21 cellular contexts compared by ENCODE assay signal in genomic region chr6:134238006-134238405, GRCh38.
DNase-seq lines count a peak whose midpoint lies in the region; ATAC-seq and TF ChIP-seq lines count a peak whose summit lies in the region.
"Had no signal": no experiment of that assay in that cellular context is flagged by ENCODE, and none has a peak within 500 bp of the region (broad histone marks: within the 10 kb centered on the region; RNA-seq: fewer than 3 reads in every experiment).

No MANE protein-coding gene starts in this region.

- WGBS in right cardiac atrium = 64% methylated on average over 2 of the region's 2 CpGs

- peaks cover 3% of the 10 kb centered on the region for H3K9me3 Mint-ChIP-seq in activated B cell treated with CpG ODN at 0.5 μM for 24 hours

- intact Hi-C loops in left ventricle myocardium inferior (cut with micrococcal nuclease) (no loop called here), right cardiac atrium (cut with DNase I) (no loop called here), activated B cell treated with CpG ODN at 0.5 μM for 24 hours (cut with micrococcal nuclease) (loop anchor here (5.0 to 10.0 kb wide), 3 partner anchors 819 to 1873 kb away; partner anchors contain the start of gene AHI1)

- H3K4me3 Mint-ChIP-seq in activated B cell treated with CpG ODN at 0.5 μM for 24 hours = no peak overlapping the region
- H3K4me3 Mint-ChIP-seq: CD4-positive, CD25-positive, alpha-beta regulatory T cell had no signal

- H3K36me3 ChIP-seq in left ventricle myocardium inferior (no peaks in the 10 kb centered on the region), parathyroid adenoma (ENCODE audit: control insufficient read depth, insufficient read depth, low read length) (no peaks in the 10 kb centered on the region)
- H3K36me3 ChIP-seq: BE2C had no signal

- in situ Hi-C loops in G401 (cut with HindIII; ENCODE audit: low sequenced_read_pairs) = no loop called here

- H3K27me3 ChIP-seq in left ventricle myocardium inferior (ENCODE audit: low read depth) = no peaks in the 10 kb centered on the region
- H3K27me3 ChIP-seq in right cardiac atrium (ENCODE audit: control insufficient read depth, insufficient read depth) = no peaks in the 10 kb centered on the region
- no peaks in the 10 kb centered on the region for H3K27me3 ChIP-seq in parathyroid adenoma (ENCODE audit: control insufficient read depth, insufficient read depth, low read length)
- H3K27me3 ChIP-seq: BE2C had no signal

- H3K79me2 ChIP-seq in parathyroid adenoma = peaks cover 22% of the 10 kb centered on the region

- H3K4me2 ChIP-seq in parathyroid adenoma (ENCODE audit: low read length) = peak overlapping the region; percentile 50

- CTCF ChIA-PET in activated B cell treated with CpG ODN at 0.5 μM for 24 hours (lab: Charles Lee) = no interaction called here

- H3K27ac ChIP-seq in left ventricle myocardium inferior (replicated peaks) (peak overlapping the region; percentile 62), right cardiac atrium (ENCODE audit: low read length) (no peak overlapping the region), parathyroid adenoma (peak overlapping the region; percentile 92)

- no peak for TF ChIP-seq CTCF in left ventricle myocardium inferior (IDR thresholded peaks at IDR 0.05; ENCODE audit: borderline replicate concordance)
- no peak for TF ChIP-seq CTCF in activated B cell treated with CpG ODN at 0.5 μM for 24 hours (IDR thresholded peaks at IDR 0.05)
- TF ChIP-seq CTCF in parathyroid adenoma (IDR thresholded peaks at IDR 0.05) = no peak

- H3K27me3 Mint-ChIP-seq in activated B cell treated with CpG ODN at 0.5 μM for 24 hours = no peaks in the 10 kb centered on the region
- H3K27me3 Mint-ChIP-seq: CD4-positive, CD25-positive, alpha-beta regulatory T cell had no signal

- peaks cover 20% of the 10 kb centered on the region for H3K4me1 ChIP-seq in left ventricle myocardium inferior
- no peaks in the 10 kb centered on the region for H3K4me1 ChIP-seq in right cardiac atrium (ENCODE audit: control insufficient read depth, insufficient read depth, low read length)
- H3K4me1 ChIP-seq in parathyroid adenoma = peaks cover 38% of the 10 kb centered on the region

- no peak overlapping the region for H2AFZ ChIP-seq in parathyroid adenoma

- no peak overlapping the region for H3K4me3 ChIP-seq in left ventricle myocardium inferior
- no peak overlapping the region for H3K4me3 ChIP-seq in right cardiac atrium (ENCODE audit: low read length)
- peak overlapping the region; percentile 41 for H3K4me3 ChIP-seq in parathyroid adenoma (ENCODE audit: low read depth, low read length)

- peak overlapping the region; percentile 30 for H3K27ac Mint-ChIP-seq in activated B cell treated with CpG ODN at 0.5 μM for 24 hours

- POLR2A ChIA-PET in activated B cell treated with CpG ODN at 0.5 μM for 24 hours (lab: Charles Lee) = no interaction called here

- peak; percentile 20 for DNase-seq in NCI-H146 (lab: John Stamatoyannopoulos, UW)
- no peak for DNase-seq in NCI-H146 treated with DMSO at 0.1 percent for 48 hours (lab: John Stamatoyannopoulos, UW; ENCODE audit: unreplicated experiment)
- no peak for DNase-seq in left ventricle myocardium inferior
- no peak for DNase-seq in right cardiac atrium
- no peak for DNase-seq in activated B cell treated with CpG ODN at 0.5 μM for 24 hours
- no peak for DNase-seq in G401 (ENCODE audit: low spot score)
- no peak for DNase-seq in stimulated activated CD4-positive, alpha-beta T cell treated with anti-CD3 and anti-CD28 coated beads, Interleukin-4, amount 100 ng/mL, for 24 hours
- DNase-seq: BE2C; CD4-positive, CD25-positive, alpha-beta regulatory T cell; DMS79; GOT3; MM.1S; NCI-H1092; NCI-H1436 treated with DMSO at 0.1 percent for 48 hours; NCI-H2081; NCI-H2171 treated with DMSO at 0.1 percent for 48 hours; NCI-H446; NCI-H774; OCI-M1; SHP77 treated with DMSO at 0.1 percent for 48 hours had no signal

- H3K9ac ChIP-seq in parathyroid adenoma = no peak overlapping the region

- peaks cover 62% of the 10 kb centered on the region for H3K4me1 Mint-ChIP-seq in activated B cell treated with CpG ODN at 0.5 μM for 24 hours

- ATAC-seq in right cardiac atrium (no peak), activated B cell treated with CpG ODN at 0.5 μM for 24 hours (ENCODE audit: low read depth) (no peak)

- H3K36me3 Mint-ChIP-seq in activated B cell treated with CpG ODN at 0.5 μM for 24 hours (ENCODE audit: low read depth) = no peaks in the 10 kb centered on the region

- H3K9me3 ChIP-seq in left ventricle myocardium inferior (replicated peaks) (no peaks in the 10 kb centered on the region), right cardiac atrium (ENCODE audit: control insufficient read depth, low read length) (no peaks in the 10 kb centered on the region), parathyroid adenoma (ENCODE audit: control insufficient read depth, low read length) (no peaks in the 10 kb centered on the region)
- H3K9me3 ChIP-seq: BE2C had no signal
